Comparison of ENCODE assay signal across 8 cellular contexts in genomic region chr1:219465247-219466093, GRCh38.
A peak's percentile ranks its signal among the peaks of the same experiment; 100 is the strongest.
DNase-seq lines count a peak whose midpoint lies in the region; ATAC-seq and TF ChIP-seq lines count a peak whose summit lies in the region.

No MANE protein-coding gene starts in this region.

- ATAC-seq in GM19455 (IDR thresholded peaks at IDR 0.05; ENCODE audit: unreplicated experiment) (peak; percentile 54), HG03135 (IDR thresholded peaks at IDR 0.05; ENCODE audit: unreplicated experiment) (peak; percentile 51)

- H3K27me3 Mint-ChIP-seq in chondrocyte (ENCODE audit: low read depth) = no peaks in the 10 kb centered on the region

- no peak for TF ChIP-seq CTCF in chondrocyte (IDR thresholded peaks at IDR 0.05)

- no peak for TF ChIP-seq POLR2A in erythroblast (IDR thresholded peaks at IDR 0.05; ENCODE audit: low read length)

- DNase-seq in GM04504 (ENCODE audit: low read depth) (peak; percentile 58), dedifferentiated amniotic fluid mesenchymal stem cell (ENCODE audit: extremely low spot score) (peak; percentile 61), erythroblast (lab: John Stamatoyannopoulos, UW) (no peak), NCI-H1092 (lab: John Stamatoyannopoulos, UW) (no peak), chondrocyte (ENCODE audit: low spot score) (no peak)
- no peak for DNase-seq in NK-92 treated with Interleukin-12 subunit alpha and Interleukin-12 subunit beta, amount 100 ng/mL, for 24 hours (lab: John Stamatoyannopoulos, UW)

- H3K36me3 Mint-ChIP-seq in chondrocyte (ENCODE audit: low read depth) = no peaks in the 10 kb centered on the region

- H3K9me3 Mint-ChIP-seq in chondrocyte (ENCODE audit: low read depth) = no peaks in the 10 kb centered on the region

- H3K27ac Mint-ChIP-seq in chondrocyte (ENCODE audit: unreplicated experiment) = no peak overlapping the region

- no peak overlapping the region for H3K4me3 Mint-ChIP-seq in chondrocyte (ENCODE audit: unreplicated experiment)

- no peaks in the 10 kb centered on the region for H3K4me1 Mint-ChIP-seq in chondrocyte (ENCODE audit: low read depth)

Comparison
In these comparisons a context has a peak if more than half of its experiments do, and no peak if none do; other contexts are left out.
1. DNase-seq: peak in GM04504 (single experiment) and dedifferentiated amniotic fluid mesenchymal stem cell (single experiment); none in erythroblast (0 of 2), NCI-H1092 (single experiment), chondrocyte (single experiment) and NK-92 treated with Interleukin-12 subunit alpha and Interleukin-12 subunit beta, amount 100 ng/mL, for 24 hours (single experiment).